ENCODE assay signal across 28 cellular contexts in the genomic region with DNA sequence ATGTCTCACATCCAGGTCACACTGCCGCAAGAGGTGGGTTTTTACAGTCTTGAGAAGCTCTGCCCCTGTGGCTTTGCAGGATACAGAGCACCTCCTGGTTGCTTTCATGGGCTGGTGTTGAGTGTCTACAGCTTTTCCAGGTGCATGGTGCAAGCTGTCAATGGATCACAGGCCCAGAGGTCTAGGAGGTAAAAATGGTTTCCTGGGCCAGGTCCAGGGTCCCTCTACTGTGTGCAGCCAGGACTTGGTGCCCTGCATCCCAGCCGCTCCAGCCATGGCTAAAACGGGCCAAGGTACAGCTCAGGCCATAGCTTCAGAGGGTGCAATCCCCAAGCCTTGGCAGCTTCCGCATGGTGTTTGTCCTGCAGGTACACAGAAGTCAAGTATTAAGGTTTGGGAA.
"Had no signal": no experiment of that assay in that cellular context is flagged by ENCODE, and none has a peak within 500 bp of the region (broad histone marks: within the 10 kb centered on the region; RNA-seq: fewer than 3 reads in every experiment).

No MANE protein-coding gene starts in this region.

- ATAC-seq: effector memory CD8-positive, alpha-beta T cell; esophagus mucosa; foreskin keratinocyte; gastrocnemius medialis; gastroesophageal sphincter; heart left ventricle; heart right ventricle had no signal

- H3K27me3 ChIP-seq: colonic mucosa, dorsolateral prefrontal cortex, esophagus muscularis mucosa, esophagus squamous epithelium, foreskin keratinocyte, gastrocnemius medialis, gastroesophageal sphincter, heart left ventricle, heart right ventricle had no signal

- FAIRE-seq: colon, endometrium, endothelial cell of umbilical vein, frontal cortex had no signal

- H3K36me3 ChIP-seq: colonic mucosa, esophagus muscularis mucosa, esophagus squamous epithelium, gastrocnemius medialis, gastroesophageal sphincter, heart left ventricle, heart right ventricle had no signal

- H3K27ac ChIP-seq: colonic mucosa, coronary artery, dorsolateral prefrontal cortex, epithelial cell of prostate, esophagus muscularis mucosa, esophagus squamous epithelium, foreskin keratinocyte, gastrocnemius medialis, gastroesophageal sphincter, heart left ventricle, heart right ventricle had no signal

- H3K4me1 ChIP-seq: colonic mucosa, esophagus muscularis mucosa, esophagus squamous epithelium, foreskin keratinocyte, gastrocnemius medialis, gastroesophageal sphincter, heart left ventricle, heart right ventricle had no signal

- H3K27ac Mint-ChIP-seq: dendritic cell treated with granulocyte-macrophage colony-stimulating factor and Interleukin-4, amounts not matched to agents 40 ng/mL and 50 ng/mL, for 4 days; effector memory CD8-positive, alpha-beta T cell had no signal

- H3K4me3 Mint-ChIP-seq: dendritic cell treated with granulocyte-macrophage colony-stimulating factor and Interleukin-4, amounts not matched to agents 40 ng/mL and 50 ng/mL, for 4 days; effector memory CD8-positive, alpha-beta T cell had no signal

- H3K27me3 Mint-ChIP-seq: dendritic cell treated with granulocyte-macrophage colony-stimulating factor and Interleukin-4, amounts not matched to agents 40 ng/mL and 50 ng/mL, for 4 days; effector memory CD8-positive, alpha-beta T cell had no signal

- H3K4me3 ChIP-seq: colonic mucosa, coronary artery, dorsolateral prefrontal cortex, esophagus muscularis mucosa, esophagus squamous epithelium, gastrocnemius medialis, gastroesophageal sphincter, heart left ventricle, heart right ventricle had no signal

- DNase-seq: colonic mucosa; cortex of kidney; dermis blood vessel endothelial cell; dorsolateral prefrontal cortex; effector CD4-positive, alpha-beta T cell; effector CD8-positive, alpha-beta T cell; effector memory CD4-positive, alpha-beta T cell; effector memory CD8-positive, alpha-beta T cell; erythroblast; esophagus squamous epithelium; foreskin fibroblast; foreskin keratinocyte; foreskin melanocyte; gastrocnemius medialis; glutamatergic neuron; head of caudate nucleus; heart left ventricle; heart right ventricle had no signal

- H3K9me3 ChIP-seq: colonic mucosa had no signal
